In genomic region chr10:19933772-19934171, GRCh38 we compare ENCODE assay signal across 9 cellular contexts.
"Had no signal": no experiment of that assay in that cellular context is flagged by ENCODE, and none has a peak within 500 bp of the region (broad histone marks: within the 10 kb centered on the region; RNA-seq: fewer than 3 reads in every experiment).

No MANE protein-coding gene starts in this region.

- H3K4me1 ChIP-seq: HAP-1 had no signal

- H3K4me3 ChIP-seq: GM23248, HAP-1 had no signal

- H3K27ac ChIP-seq: GM23248, HL-60 had no signal

- ATAC-seq: HCT116 had no signal

- DNase-seq: GM23248, GOT3, H7, HFFc6, IMR-90, KBM-7 had no signal

- H3K9me3 ChIP-seq: HAP-1 had no signal

- H3K36me3 ChIP-seq: HAP-1 had no signal
